Comparison of ENCODE assay signal across 1 cellular context in genomic region chr20:38854654-38855066, GRCh38.
A peak's percentile ranks its signal among the peaks of the same experiment; 100 is the strongest.
TF ChIP-seq lines count a peak whose summit lies in the region.

No MANE protein-coding gene starts in this region.

TF ChIP-seq in K562, 482 proteins besides CTCF, POLR2A, EP300 and RAD21 (continued from another document and continues in another):
- TF ChIP-seq CUX1 (CRISPR knock-in tag; IDR thresholded peaks at IDR 0.05) (no peak), HDAC6 (IDR thresholded peaks at IDR 0.05; ENCODE audit: low read depth, low read length) (no peak), TBP (optimal IDR thresholded peaks at IDR 0.05; ENCODE audit: low read depth, low read length) (no peak), NFIX (CRISPR knock-in tag; IDR thresholded peaks at IDR 0.05; ENCODE audit: low read depth) (no peak), HNRNPH1 (optimal IDR thresholded peaks at IDR 0.05; ENCODE audit: low read depth, low read length) (no peak), NFATC3 (IDR thresholded peaks at IDR 0.05) (no peak), HDAC1 (IDR thresholded peaks at IDR 0.05) (peak in 1 of 2 experiments; percentile 61; a peak in 1 of 4 replicates), ZNF24 (IDR thresholded peaks at IDR 0.05) (0 out of 2 replicates have a peak, but pooled peaks have one; percentile 47), FOXA3 (CRISPR knock-in tag; conservative IDR thresholded peaks at IDR 0.05 in 1 of 2, IDR thresholded peaks at IDR 0.05 in 1 of 2) (peak; percentile 94 to 98), MEF2A (IDR thresholded peaks at IDR 0.05; ENCODE audit: control insufficient read depth, low read depth, low read length) (no peak), POLR2AphosphoS5 (IDR thresholded peaks at IDR 0.05; ENCODE audit: control insufficient read depth, insufficient read depth, low read depth, low read length) (no peak), NELFE (IDR thresholded peaks at IDR 0.05; ENCODE audit: insufficient read depth, insufficient read length) (no peak), GTF3C2 (IDR thresholded peaks at IDR 0.05; ENCODE audit: borderline replicate concordance, extremely low read depth, insufficient read length) (no peak), ADNP (tag; IDR thresholded peaks at IDR 0.05) (peak; percentile 81), U2AF2 (optimal IDR thresholded peaks at IDR 0.05; ENCODE audit: low read depth, low read length) (no peak), NFE2L1 (tag; IDR thresholded peaks at IDR 0.05; ENCODE audit: borderline replicate concordance, low read depth) (peak; percentile 98), FOXO4 (CRISPR knock-in tag; IDR thresholded peaks at IDR 0.05) (no peak), ZNF212 (CRISPR knock-in tag; IDR thresholded peaks at IDR 0.05) (no peak), RERE (CRISPR knock-in tag; IDR thresholded peaks at IDR 0.05; ENCODE audit: borderline replicate concordance) (no peak), EP400 (IDR thresholded peaks at IDR 0.05) (peak; percentile 56; the same call in 1 of the 2 replicates), FOSL1 (tag; conservative IDR thresholded peaks at IDR 0.05) (peak; percentile 73), ZNF174 (CRISPR knock-in tag; IDR thresholded peaks at IDR 0.05) (no peak), ELF4 (CRISPR knock-in tag; IDR thresholded peaks at IDR 0.05) (0 out of 2 replicates have a peak, but pooled peaks have one; percentile 72), GATA2 (CRISPR knock-in tag; IDR thresholded peaks at IDR 0.05) (peak; percentile 59; the same call in 1 of the 2 replicates), ZBED1 (IDR thresholded peaks at IDR 0.05) (no peak), RB1 (IDR thresholded peaks at IDR 0.05; ENCODE audit: low read depth) (no peak), RBM15 (IDR thresholded peaks at IDR 0.05; ENCODE audit: insufficient read depth, low read length) (no peak), HMGN3 (IDR thresholded peaks at IDR 0.05; ENCODE audit: borderline replicate concordance, extremely low read depth, insufficient read length, low read depth, low read length) (peak; percentile 64)
- TF ChIP-seq, protein P1, sequence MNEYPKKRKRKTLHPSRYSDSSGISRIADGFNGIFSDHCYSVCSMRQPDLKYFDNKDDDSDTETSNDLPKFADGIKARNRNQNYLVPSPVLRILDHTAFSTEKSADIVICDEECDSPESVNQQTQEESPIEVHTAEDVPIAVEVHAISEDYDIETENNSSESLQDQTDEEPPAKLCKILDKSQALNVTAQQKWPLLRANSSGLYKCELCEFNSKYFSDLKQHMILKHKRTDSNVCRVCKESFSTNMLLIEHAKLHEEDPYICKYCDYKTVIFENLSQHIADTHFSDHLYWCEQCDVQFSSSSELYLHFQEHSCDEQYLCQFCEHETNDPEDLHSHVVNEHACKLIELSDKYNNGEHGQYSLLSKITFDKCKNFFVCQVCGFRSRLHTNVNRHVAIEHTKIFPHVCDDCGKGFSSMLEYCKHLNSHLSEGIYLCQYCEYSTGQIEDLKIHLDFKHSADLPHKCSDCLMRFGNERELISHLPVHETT (CRISPR knock-in tag; conservative IDR thresholded peaks at IDR 0.05 in 1 of 2, IDR thresholded peaks at IDR 0.05 in 1 of 2) = peak in 1 of 2 experiments; percentile 58; a peak in 2 of 4 replicates
- TF ChIP-seq, protein P2, sequence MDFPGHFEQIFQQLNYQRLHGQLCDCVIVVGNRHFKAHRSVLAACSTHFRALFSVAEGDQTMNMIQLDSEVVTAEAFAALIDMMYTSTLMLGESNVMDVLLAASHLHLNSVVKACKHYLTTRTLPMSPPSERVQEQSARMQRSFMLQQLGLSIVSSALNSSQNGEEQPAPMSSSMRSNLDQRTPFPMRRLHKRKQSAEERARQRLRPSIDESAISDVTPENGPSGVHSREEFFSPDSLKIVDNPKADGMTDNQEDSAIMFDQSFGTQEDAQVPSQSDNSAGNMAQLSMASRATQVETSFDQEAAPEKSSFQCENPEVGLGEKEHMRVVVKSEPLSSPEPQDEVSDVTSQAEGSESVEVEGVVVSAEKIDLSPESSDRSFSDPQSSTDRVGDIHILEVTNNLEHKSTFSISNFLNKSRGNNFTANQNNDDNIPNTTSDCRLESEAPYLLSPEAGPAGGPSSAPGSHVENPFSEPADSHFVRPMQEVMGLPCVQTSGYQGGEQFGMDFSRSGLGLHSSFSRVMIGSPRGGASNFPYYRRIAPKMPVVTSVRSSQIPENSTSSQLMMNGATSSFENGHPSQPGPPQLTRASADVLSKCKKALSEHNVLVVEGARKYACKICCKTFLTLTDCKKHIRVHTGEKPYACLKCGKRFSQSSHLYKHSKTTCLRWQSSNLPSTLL (IDR thresholded peaks at IDR 0.05) = no peak
- TF ChIP-seq, protein P3, sequence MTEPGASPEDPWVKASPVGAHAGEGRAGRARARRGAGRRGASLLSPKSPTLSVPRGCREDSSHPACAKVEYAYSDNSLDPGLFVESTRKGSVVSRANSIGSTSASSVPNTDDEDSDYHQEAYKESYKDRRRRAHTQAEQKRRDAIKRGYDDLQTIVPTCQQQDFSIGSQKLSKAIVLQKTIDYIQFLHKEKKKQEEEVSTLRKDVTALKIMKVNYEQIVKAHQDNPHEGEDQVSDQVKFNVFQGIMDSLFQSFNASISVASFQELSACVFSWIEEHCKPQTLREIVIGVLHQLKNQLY (CRISPR knock-in tag; conservative IDR thresholded peaks at IDR 0.05) = no peak
- TF ChIP-seq, protein P4, sequence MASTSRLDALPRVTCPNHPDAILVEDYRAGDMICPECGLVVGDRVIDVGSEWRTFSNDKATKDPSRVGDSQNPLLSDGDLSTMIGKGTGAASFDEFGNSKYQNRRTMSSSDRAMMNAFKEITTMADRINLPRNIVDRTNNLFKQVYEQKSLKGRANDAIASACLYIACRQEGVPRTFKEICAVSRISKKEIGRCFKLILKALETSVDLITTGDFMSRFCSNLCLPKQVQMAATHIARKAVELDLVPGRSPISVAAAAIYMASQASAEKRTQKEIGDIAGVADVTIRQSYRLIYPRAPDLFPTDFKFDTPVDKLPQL (IDR thresholded peaks at IDR 0.05; ENCODE audit: extremely low read depth, insufficient read length) = no peak
- TF ChIP-seq, protein P5, sequence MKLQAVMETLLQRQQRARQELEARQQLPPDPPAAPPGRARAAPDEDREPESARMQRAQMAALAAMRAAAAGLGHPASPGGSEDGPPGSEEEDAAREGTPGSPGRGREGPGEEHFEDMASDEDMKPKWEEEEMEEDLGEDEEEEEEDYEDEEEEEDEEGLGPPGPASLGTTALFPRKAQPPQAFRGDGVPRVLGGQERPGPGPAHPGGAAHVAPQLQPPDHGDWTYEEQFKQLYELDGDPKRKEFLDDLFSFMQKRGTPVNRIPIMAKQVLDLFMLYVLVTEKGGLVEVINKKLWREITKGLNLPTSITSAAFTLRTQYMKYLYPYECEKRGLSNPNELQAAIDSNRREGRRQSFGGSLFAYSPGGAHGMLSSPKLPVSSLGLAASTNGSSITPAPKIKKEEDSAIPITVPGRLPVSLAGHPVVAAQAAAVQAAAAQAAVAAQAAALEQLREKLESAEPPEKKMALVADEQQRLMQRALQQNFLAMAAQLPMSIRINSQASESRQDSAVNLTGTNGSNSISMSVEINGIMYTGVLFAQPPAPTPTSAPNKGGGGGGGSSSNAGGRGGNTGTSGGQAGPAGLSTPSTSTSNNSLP (IDR thresholded peaks at IDR 0.05; ENCODE audit: borderline replicate concordance, low read depth, low read length) = peak; percentile 72; the same call in 1 of the 2 replicates
- TF ChIP-seq, protein P6, sequence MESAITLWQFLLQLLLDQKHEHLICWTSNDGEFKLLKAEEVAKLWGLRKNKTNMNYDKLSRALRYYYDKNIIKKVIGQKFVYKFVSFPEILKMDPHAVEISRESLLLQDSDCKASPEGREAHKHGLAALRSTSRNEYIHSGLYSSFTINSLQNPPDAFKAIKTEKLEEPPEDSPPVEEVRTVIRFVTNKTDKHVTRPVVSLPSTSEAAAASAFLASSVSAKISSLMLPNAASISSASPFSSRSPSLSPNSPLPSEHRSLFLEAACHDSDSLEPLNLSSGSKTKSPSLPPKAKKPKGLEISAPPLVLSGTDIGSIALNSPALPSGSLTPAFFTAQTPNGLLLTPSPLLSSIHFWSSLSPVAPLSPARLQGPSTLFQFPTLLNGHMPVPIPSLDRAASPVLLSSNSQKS (CRISPR knock-in tag; IDR thresholded peaks at IDR 0.05) = no peak
